ENCODE assay signal across 9 cellular contexts in the genomic region with DNA sequence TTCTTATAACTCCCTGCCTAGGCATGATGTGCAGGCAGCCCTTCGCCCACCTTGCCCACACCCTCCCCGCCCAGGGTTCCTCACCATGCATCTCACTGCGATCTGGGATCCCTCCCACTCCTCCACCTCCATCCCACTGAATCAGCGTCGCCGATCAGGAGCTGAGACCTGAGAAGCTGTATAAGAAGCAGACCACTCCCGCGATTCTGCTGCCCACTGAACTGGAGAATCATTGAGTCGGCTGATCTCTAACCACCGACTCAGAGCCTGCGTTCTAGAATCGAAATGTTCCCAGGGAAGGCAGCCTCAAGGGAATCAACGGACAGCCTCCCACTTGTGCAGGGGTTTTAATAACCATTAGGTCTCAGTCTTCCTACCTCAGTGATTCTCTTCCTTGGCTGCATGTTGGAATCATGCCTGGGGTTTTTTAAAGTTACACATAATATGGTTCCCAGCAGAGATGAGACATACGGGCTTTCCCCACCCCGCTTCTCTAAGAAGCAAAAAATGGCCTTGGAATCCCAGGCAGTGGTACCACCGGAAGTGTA.
DNase-seq lines count a peak whose midpoint lies in the region; ATAC-seq and TF ChIP-seq lines count a peak whose summit lies in the region.
"Had no signal": no experiment of that assay in that cellular context is flagged by ENCODE, and none has a peak within 500 bp of the region (broad histone marks: within the 10 kb centered on the region; RNA-seq: fewer than 3 reads in every experiment).

No MANE protein-coding gene starts in this region.

- H3K4me3 ChIP-seq in cardiac muscle cell, result no peak overlapping the region
- H3K4me3 ChIP-seq in choroid plexus epithelial cell (ENCODE audit: low read depth, low read length), result no peak overlapping the region
- H3K4me3 ChIP-seq in mesenchymal stem cell (ENCODE audit: insufficient read depth in 1 of 2, low read depth in 1 of 2, low read length in 2 of 2), result peak overlapping the region in 1 of 2 experiments; percentile 55
- no peak overlapping the region for H3K4me3 ChIP-seq in vagina

- H3K4ac ChIP-seq in mesenchymal stem cell (ENCODE audit: low read depth in 1 of 2, low read length in 2 of 2), result peak overlapping the region in 1 of 2 experiments; percentile 25

- peak overlapping the region; percentile 84 to 85 for H2BK12ac ChIP-seq in mesenchymal stem cell (ENCODE audit: low read length in 2 of 2)

- no peak overlapping the region for H3K14ac ChIP-seq in mesenchymal stem cell (ENCODE audit: low read length in 2 of 2)

- H3K4me1 ChIP-seq in cardiac muscle cell (ENCODE audit: low read depth), result peaks cover 24% of the 10 kb centered on the region
- peaks cover 17% of the 10 kb centered on the region for H3K4me1 ChIP-seq in mesenchymal stem cell (ENCODE audit: control insufficient read depth, insufficient read depth, low read depth, low read length)
- peaks cover 31% of the 10 kb centered on the region for H3K4me1 ChIP-seq in vagina

- TF ChIP-seq POLR2A in vagina (IDR thresholded peaks at IDR 0.05), result no peak

- H3K27ac ChIP-seq in cardiac muscle cell (peak overlapping the region; percentile 94), mesenchymal stem cell (ENCODE audit: low read length, poor library complexity, severe bottlenecking) (no peak overlapping the region), vagina (peak overlapping the region; percentile 78)

- peak overlapping the region; percentile 40 for H2AK5ac ChIP-seq in mesenchymal stem cell (ENCODE audit: low read length, severe bottlenecking)

- H3K36me3 ChIP-seq in cardiac muscle cell, result no peaks in the 10 kb centered on the region
- no peaks in the 10 kb centered on the region for H3K36me3 ChIP-seq in mesenchymal stem cell (ENCODE audit: control insufficient read depth in 1 of 2, insufficient read depth in 2 of 2, low read depth in 1 of 2, low read length in 2 of 2)
- no peaks in the 10 kb centered on the region for H3K36me3 ChIP-seq in vagina

- H3K9ac ChIP-seq in mesenchymal stem cell (ENCODE audit: low read length), result peak overlapping the region; percentile 87

- ATAC-seq in GM18511 (IDR thresholded peaks at IDR 0.05; ENCODE audit: unreplicated experiment) (no peak), sciatic nerve (no peak)

- peak overlapping the region; percentile 71 for H4K8ac ChIP-seq in mesenchymal stem cell (ENCODE audit: low read length)

- H3K9me3 ChIP-seq in cardiac muscle cell (ENCODE audit: low read depth) (no peaks in the 10 kb centered on the region), mesenchymal stem cell (ENCODE audit: control insufficient read depth, low read length) (no peaks in the 10 kb centered on the region), vagina (no peaks in the 10 kb centered on the region)

- intact Hi-C loops in cardiac septum (cut with DNase I) (loop anchor here (5.0 kb wide), 3 partner anchors 46 to 156 kb away; a partner anchor contains a TSS), vagina (cut with DNase I) (no loop called here), sciatic nerve (cut with DNase I) (no loop called here)

- no peaks in the 10 kb centered on the region for H3K27me3 ChIP-seq in cardiac muscle cell
- H3K27me3 ChIP-seq in mesenchymal stem cell (ENCODE audit: control insufficient read depth in 1 of 2, insufficient read depth in 1 of 2, low read length in 2 of 2), result no peaks in the 10 kb centered on the region
- H3K27me3 ChIP-seq in vagina, result no peaks in the 10 kb centered on the region

- peak overlapping the region; percentile 86 for H2BK120ac ChIP-seq in mesenchymal stem cell (ENCODE audit: low read depth, low read length)

- H3K18ac ChIP-seq in mesenchymal stem cell (ENCODE audit: low read depth in 1 of 2, low read length in 2 of 2), result peak overlapping the region; percentile 29 to 67

- no peak overlapping the region for H3K4me2 ChIP-seq in mesenchymal stem cell (ENCODE audit: low read length, poor library complexity, severe bottlenecking)

- TF ChIP-seq CTCF in cardiac muscle cell (IDR thresholded peaks at IDR 0.05; ENCODE audit: low read depth, low read length) (no peak), choroid plexus epithelial cell (conservative IDR thresholded peaks at IDR 0.05; ENCODE audit: low read depth, low read length) (no peak), vagina (IDR thresholded peaks at IDR 0.05) (no peak)

- H2BK15ac ChIP-seq in mesenchymal stem cell (ENCODE audit: low read depth, poor library complexity, severe bottlenecking), result peak overlapping the region; percentile 12

- 93% methylated on average over 16 of the region's 16 CpGs for WGBS in mesenchymal stem cell

- H3K23ac ChIP-seq in mesenchymal stem cell (ENCODE audit: low read length in 2 of 2), result no peak overlapping the region

- no peaks in the 10 kb centered on the region for H3K79me1 ChIP-seq in mesenchymal stem cell (replicated peaks; ENCODE audit: low read length, poor library complexity, severe bottlenecking)

- H4K91ac ChIP-seq in mesenchymal stem cell (ENCODE audit: low read length), result no peak overlapping the region

- H2BK5ac ChIP-seq in mesenchymal stem cell (ENCODE audit: low read depth, low read length, poor library complexity, severe bottlenecking), result no peak overlapping the region

- no peak overlapping the region for H2AFZ ChIP-seq in mesenchymal stem cell (ENCODE audit: low read depth, low read length)

- DNase-seq in cardiac muscle cell (ENCODE audit: low read depth in 1 of 2, low spot score in 1 of 2), result peak in 1 of 2 donors; percentile 65
- no peak for DNase-seq in cardiac septum (ENCODE audit: low spot score)
- peak; percentile 70 for DNase-seq in choroid plexus epithelial cell (ENCODE audit: low read depth)
- peak; percentile 82 for DNase-seq in mesenchymal stem cell
- DNase-seq in vagina (ENCODE audit: extremely low spot score in 2 of 2), result no peak
- DNase-seq in D341Med (ENCODE audit: low spot score), result no peak
- no peak for DNase-seq in sciatic nerve (ENCODE audit: low spot score)
- DNase-seq: occipital lobe had no signal

Comparison
In these comparisons a context has a peak if more than half of its experiments do, and no peak if none do; other contexts are left out.
1. DNase-seq: peak in choroid plexus epithelial cell (single experiment) and mesenchymal stem cell (single experiment); none in cardiac septum (single experiment), vagina (0 of 2), D341Med (single experiment) and sciatic nerve (single experiment).